ENCODE assay signal across 11 cellular contexts in genomic region chr21:14901482-14901958, GRCh38.
DNase-seq lines count a peak whose midpoint lies in the region; ATAC-seq and FAIRE-seq lines count a peak whose summit lies in the region.
"Had no signal": no experiment of that assay in that cellular context is flagged by ENCODE, and none has a peak within 500 bp of the region (broad histone marks: within the 10 kb centered on the region; RNA-seq: fewer than 3 reads in every experiment).

No MANE protein-coding gene starts in this region.

- H3K27me3 Mint-ChIP-seq in memory B cell = no peaks in the 10 kb centered on the region

- H3K9me3 Mint-ChIP-seq in memory B cell = no peaks in the 10 kb centered on the region

- peak overlapping the region; percentile 72 for H3K27ac Mint-ChIP-seq in memory B cell

- ATAC-seq in GM18502 (IDR thresholded peaks at IDR 0.05; ENCODE audit: poor library complexity, unreplicated experiment) (peak; percentile 76), memory B cell (ENCODE audit: low read depth) (peak; percentile 100)
- ATAC-seq: heart left ventricle had no signal

- no peak overlapping the region for H3K4me3 Mint-ChIP-seq in memory B cell

- no peaks in the 10 kb centered on the region for H3K36me3 Mint-ChIP-seq in memory B cell

- DNase-seq in H4 (ENCODE audit: low spot score) (peak; percentile 91), RCC 7860 (ENCODE audit: low spot score) (peak; percentile 95), memory B cell (ENCODE audit: low spot score in 2 of 2) (peak in 1 of 2 donors; percentile 18), anterior cingulate cortex (lab: John Stamatoyannopoulos, UW) (no peak), head of caudate nucleus (no peak), NCI-H1105 (lab: John Stamatoyannopoulos, UW) (no peak)
- DNase-seq: activated gamma-delta T cell, heart left ventricle, posterior cingulate gyrus, SHP77 treated with DMSO at 0.1 percent for 48 hours had no signal

- peak; percentile 99 for FAIRE-seq in RCC 7860 (lab: Jason Lieb, UNC)

- intact Hi-C loops in head of caudate nucleus (cut with DNase I) = no loop called here

- peaks cover 9% of the 10 kb centered on the region for H3K4me1 Mint-ChIP-seq in memory B cell

Comparison
In these comparisons a context has a peak if more than half of its experiments do, and no peak if none do; other contexts are left out.
1. DNase-seq: peak in H4 (single experiment) and RCC 7860 (single experiment); none in anterior cingulate cortex (0 of 58), head of caudate nucleus (0 of 42) and NCI-H1105 (single experiment).